21 cellular contexts compared by ENCODE assay signal in genomic region chr2:64581777-64582539, GRCh38. TPM values are rescaled to one million over a fixed set of nuclear protein-coding genes. Genes with fewer than 3 reads are reported as not detected.
DNase-seq lines count a peak whose midpoint lies in the region; ATAC-seq, FAIRE-seq and TF ChIP-seq lines count a peak whose summit lies in the region.
"Had no signal": no experiment of that assay in that cellular context is flagged by ENCODE, and none has a peak within 500 bp of the region (broad histone marks: within the 10 kb centered on the region; RNA-seq: fewer than 3 reads in every experiment).

No MANE protein-coding gene starts in this region.

- H3K4me3 ChIP-seq in MM.1S (ENCODE audit: low read length) (peak overlapping the region; percentile 9; the same call in 1 of the 2 replicates), ascending aorta (no peak overlapping the region)
- H3K4me3 ChIP-seq: adrenal gland, left lung had no signal

- H3K9me3 Mint-ChIP-seq in Calu3 (ENCODE audit: low read depth, unreplicated experiment): no peaks in the 10 kb centered on the region
- H3K9me3 Mint-ChIP-seq: activated T-helper 17 cell treated with anti-CD3 and anti-CD28 coated beads, Interleukin-2, amount 50 U/mL, for 72 hours; stimulated activated naive CD8-positive, alpha-beta T cell treated with anti-CD3 and anti-CD28 coated beads, Interleukin-15, Interleukin-2, amounts not matched to agents 100 ng/mL and 50 ng/mL, for 24 hours; T-cell had no signal

- H3K9ac ChIP-seq in MM.1S (ENCODE audit: low read length): no peak overlapping the region

- CTCF ChIA-PET in Calu3 (lab: Charles Lee): no interaction called here

- DNase-seq in MM.1S (no peak), GM19240 (ENCODE audit: insufficient read length, low spot score) (no peak), Calu3 (no peak), ascending aorta (ENCODE audit: low spot score in 2 of 2) (no peak)
- no peak for DNase-seq in activated CD4-positive, alpha-beta T cell treated with anti-CD3 and anti-CD28 coated beads, Interleukin-2, amount 50 U/mL, for 48 hours
- DNase-seq: activated CD8-positive, alpha-beta memory T cell treated with anti-CD3 and anti-CD28 coated beads for 24 hours; adrenal gland; DND-41; GOT3; left lung; NCI-H524 treated with DMSO at 0.1 percent for 48 hours; stimulated activated CD4-positive, alpha-beta T cell treated with anti-CD3 and anti-CD28 coated beads, Interleukin-12 subunit alpha, Interleukin-12 subunit beta, amount 100 ng/mL, for 4 hours; WERI-Rb-1 had no signal

- H3K27ac Mint-ChIP-seq in Calu3 (ENCODE audit: unreplicated experiment): no peak overlapping the region
- H3K27ac Mint-ChIP-seq: activated T-helper 17 cell treated with anti-CD3 and anti-CD28 coated beads, Interleukin-2, amount 50 U/mL, for 72 hours; stimulated activated naive CD8-positive, alpha-beta T cell treated with anti-CD3 and anti-CD28 coated beads, Interleukin-15, Interleukin-2, amounts not matched to agents 100 ng/mL and 50 ng/mL, for 24 hours; T-cell had no signal

- H3K4me1 Mint-ChIP-seq in Calu3 (ENCODE audit: low read depth, unreplicated experiment): no peaks in the 10 kb centered on the region

- intact Hi-C loops in Calu3 (cut with micrococcal nuclease; ENCODE audit: unreplicated experiment) (no loop called here), ascending aorta (cut with DNase I) (no loop called here)

- no peak overlapping the region for H2AFZ ChIP-seq in MM.1S (ENCODE audit: low read length)

- peak overlapping the region; percentile 46 for H3K4me2 ChIP-seq in MM.1S (ENCODE audit: low read depth, low read length)

- H3K4me1 ChIP-seq in MM.1S (ENCODE audit: low read length) (peaks cover 47% of the 10 kb centered on the region), ascending aorta (no peaks in the 10 kb centered on the region)

- H3K27ac ChIP-seq in MM.1S (ENCODE audit: low read length) (peak overlapping the region; percentile 40; the same call in 1 of the 2 replicates), ascending aorta (no peak overlapping the region)
- H3K27ac ChIP-seq: adrenal gland, left lung, WERI-Rb-1 had no signal

- H3K27me3 ChIP-seq in MM.1S (replicated peaks; ENCODE audit: insufficient read depth, low read length): no peaks in the 10 kb centered on the region
- H3K27me3 ChIP-seq in ascending aorta: no peaks in the 10 kb centered on the region
- H3K27me3 ChIP-seq: adrenal gland, left lung had no signal

- no peaks in the 10 kb centered on the region for H3K9me3 ChIP-seq in MM.1S (replicated peaks; ENCODE audit: insufficient read depth, low read length)
- H3K9me3 ChIP-seq in ascending aorta: no peaks in the 10 kb centered on the region
- H3K9me3 ChIP-seq: adrenal gland, left lung had no signal

- peak; percentile 6 for FAIRE-seq in G401.6 (lab: Jason Lieb, UNC)
- FAIRE-seq: HTR-8/SVneo, urothelium cell line had no signal

- TF ChIP-seq CTCF in MM.1S (IDR thresholded peaks at IDR 0.05; ENCODE audit: low read length) (no peak), Calu3 (IDR thresholded peaks at IDR 0.05; ENCODE audit: unreplicated experiment) (no peak), ascending aorta (IDR thresholded peaks at IDR 0.05) (no peak)

- no peaks in the 10 kb centered on the region for H3K9me2 ChIP-seq in MM.1S (replicated peaks; ENCODE audit: insufficient read depth, low read length)

- H3K36me3 ChIP-seq in MM.1S (replicated peaks; ENCODE audit: insufficient read depth, low read length): peaks cover 9% of the 10 kb centered on the region; the same call in 1 of the 2 replicates
- H3K36me3 ChIP-seq in ascending aorta: peaks cover 6 to 44% of the 10 kb centered on the region in 2 donors

- H3F3A ChIP-seq in MM.1S (ENCODE audit: insufficient read depth, low read length): peaks cover 49% of the 10 kb centered on the region

- 0 out of 2 replicates have a peak, but pooled peaks cover 5% of the 10 kb centered on the region for H3K79me2 ChIP-seq in MM.1S (ENCODE audit: low read length)

- H3K36me3 Mint-ChIP-seq in Calu3 (ENCODE audit: insufficient read depth, unreplicated experiment): peaks cover 27% of the 10 kb centered on the region

- no TSS peak for BruUV-seq in Calu3 (replicated peaks; lab: Mats Ljungman, UMichigan)

- H3K4me3 Mint-ChIP-seq in Calu3 (ENCODE audit: low read depth, unreplicated experiment): no peak overlapping the region
- H3K4me3 Mint-ChIP-seq: activated T-helper 17 cell treated with anti-CD3 and anti-CD28 coated beads, Interleukin-2, amount 50 U/mL, for 72 hours; stimulated activated naive CD8-positive, alpha-beta T cell treated with anti-CD3 and anti-CD28 coated beads, Interleukin-15, Interleukin-2, amounts not matched to agents 100 ng/mL and 50 ng/mL, for 24 hours; T-cell had no signal

- ATAC-seq in GM19025 (IDR thresholded peaks at IDR 0.05; ENCODE audit: low read depth, unreplicated experiment) (peak; percentile 24), HG02763 (IDR thresholded peaks at IDR 0.05; ENCODE audit: unreplicated experiment) (peak; percentile 22)
- ATAC-seq: activated T-helper 17 cell treated with anti-CD3 and anti-CD28 coated beads, Interleukin-2, amount 50 U/mL, for 72 hours; left lung; T-cell had no signal

- H4K20me1 ChIP-seq in MM.1S (ENCODE audit: insufficient read depth, low read length): no peaks in the 10 kb centered on the region

- H3K27me3 Mint-ChIP-seq in Calu3 (ENCODE audit: unreplicated experiment): no peaks in the 10 kb centered on the region
- H3K27me3 Mint-ChIP-seq: activated T-helper 17 cell treated with anti-CD3 and anti-CD28 coated beads, Interleukin-2, amount 50 U/mL, for 72 hours; stimulated activated naive CD8-positive, alpha-beta T cell treated with anti-CD3 and anti-CD28 coated beads, Interleukin-15, Interleukin-2, amounts not matched to agents 100 ng/mL and 50 ng/mL, for 24 hours; T-cell had no signal

RNA-seq across cellular contexts. Expression of gene AFTPH, which starts 57.8 kb away (rescaled TPM):
- total RNA-seq in Calu3 (2022): 42.2 and 47.1 TPM in 2 replicates
- total RNA-seq in ascending aorta: 58.0 TPM
